ENCODE assay signal across 26 cellular contexts in the genomic region with DNA sequence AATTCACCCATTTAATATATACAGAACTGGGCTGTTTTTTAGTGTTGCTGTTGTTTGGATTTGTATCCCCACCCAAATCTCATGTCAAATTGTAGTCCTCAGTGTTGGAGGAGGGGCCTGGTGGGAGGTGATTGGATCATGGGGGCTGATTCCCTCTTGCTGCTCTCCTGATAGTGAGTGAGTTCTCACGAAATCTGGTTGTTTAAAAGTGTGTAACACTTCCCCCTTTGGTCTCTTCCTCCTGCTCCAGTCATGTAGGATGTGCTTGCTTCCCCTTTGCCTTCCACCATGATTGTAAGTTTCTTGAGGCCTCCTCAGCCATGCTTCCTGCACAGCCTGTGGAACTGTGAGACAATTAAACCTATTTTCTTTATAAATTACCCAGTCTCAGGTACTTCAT.
"Had no signal": no experiment of that assay in that cellular context is flagged by ENCODE, and none has a peak within 500 bp of the region (broad histone marks: within the 10 kb centered on the region; RNA-seq: fewer than 3 reads in every experiment).

No MANE protein-coding gene starts in this region.

- H3K27me3 ChIP-seq: neutrophil, right atrium auricular region, suprapubic skin, vagina had no signal

- DNase-seq: dermis blood vessel endothelial cell; effector memory CD4-positive, alpha-beta T cell; erythroblast; hypothalamus; immature natural killer cell; islet precursor cell; left ventricle myocardium superior; lower lobe of right lung; natural killer cell; stimulated activated CD4-positive, alpha-beta T cell treated with anti-CD3 and anti-CD28 coated beads, Interleukin-12 subunit alpha, Interleukin-12 subunit beta, amount 100 ng/mL, for 4 hours; stimulated activated CD4-positive, alpha-beta T cell treated with anti-CD3 and anti-CD28 coated beads, Interleukin-1b, Interleukin-23, amount 100 ng/mL, for 48 hours; stimulated activated CD4-positive, alpha-beta T cell treated with anti-CD3 and anti-CD28 coated beads, Interleukin-4, amount 100 ng/mL, for 1 hour; stimulated activated CD8-positive, alpha-beta memory T cell treated with anti-CD3 and anti-CD28 coated beads, Interleukin-4, amount 100 ng/mL, for 48 hours; stimulated activated naive CD4-positive, alpha-beta T cell; stimulated activated naive CD8-positive, alpha-beta T cell treated with anti-CD3 and anti-CD28 coated beads, Interleukin-15, amount 100 ng/mL, for 72 hours; trophoblast cell had no signal

- H3K27me3 Mint-ChIP-seq: memory B cell had no signal

- H3K9ac ChIP-seq: parathyroid adenoma had no signal

- H3K36me3 Mint-ChIP-seq: immature natural killer cell, memory B cell, natural killer cell had no signal

- H3K9me3 Mint-ChIP-seq: memory B cell; natural killer cell; stimulated activated naive CD8-positive, alpha-beta T cell treated with anti-CD3 and anti-CD28 coated beads, Interleukin-15, amount 100 ng/mL, for 72 hours had no signal

- H3K9me3 ChIP-seq: lower lobe of right lung, neutrophil, prostate gland, right atrium auricular region, suprapubic skin, vagina had no signal

- H3K4me1 Mint-ChIP-seq: immature natural killer cell; natural killer cell; stimulated activated naive CD8-positive, alpha-beta T cell treated with anti-CD3 and anti-CD28 coated beads, Interleukin-15, amount 100 ng/mL, for 72 hours had no signal

- H3K27ac Mint-ChIP-seq: immature natural killer cell; memory B cell; natural killer cell; stimulated activated naive CD8-positive, alpha-beta T cell treated with anti-CD3 and anti-CD28 coated beads, Interleukin-15, amount 100 ng/mL, for 72 hours had no signal

- H3K36me3 ChIP-seq: lower lobe of right lung, neutrophil, prostate gland, right atrium auricular region, suprapubic skin, vagina had no signal

- H3K27ac ChIP-seq: coronary artery, lower lobe of right lung, neutrophil, parathyroid adenoma, prostate gland, right atrium auricular region, suprapubic skin, vagina had no signal

- H3K4me3 ChIP-seq: coronary artery, lower lobe of right lung, prostate gland, right atrium auricular region, smooth muscle cell, suprapubic skin, vagina had no signal

- ATAC-seq: left ventricle myocardium superior; lower lobe of right lung; natural killer cell; sciatic nerve; stimulated activated naive CD8-positive, alpha-beta T cell treated with anti-CD3 and anti-CD28 coated beads, Interleukin-15, amount 100 ng/mL, for 72 hours had no signal

- H3K4me1 ChIP-seq: lower lobe of right lung, parathyroid adenoma, prostate gland, right atrium auricular region, suprapubic skin had no signal

- H3K4me3 Mint-ChIP-seq: immature natural killer cell; memory B cell; natural killer cell; stimulated activated naive CD8-positive, alpha-beta T cell treated with anti-CD3 and anti-CD28 coated beads, Interleukin-15, amount 100 ng/mL, for 72 hours had no signal
